ENCODE assay signal across 11 cellular contexts in genomic region chr22:46753761-46754109, GRCh38. TPM values are rescaled to one million over a fixed set of nuclear protein-coding genes. Genes with fewer than 3 reads are reported as not detected.
DNase-seq lines count a peak whose midpoint lies in the region; ATAC-seq and TF ChIP-seq lines count a peak whose summit lies in the region.
"Had no signal": no experiment of that assay in that cellular context is flagged by ENCODE, and none has a peak within 500 bp of the region (broad histone marks: within the 10 kb centered on the region; RNA-seq: fewer than 3 reads in every experiment).

No MANE protein-coding gene starts in this region.

- DNase-seq in PC-3 (no peak), caudate nucleus (lab: John Stamatoyannopoulos, UW) (no peak), mesenchymal stem cell (no peak), NCI-H2107 treated with DMSO at 0.1 percent for 48 hours (lab: John Stamatoyannopoulos, UW; ENCODE audit: unreplicated experiment) (no peak)
- DNase-seq in activated CD8-positive, alpha-beta T cell treated with anti-CD3 and anti-CD28 coated beads for 36 hours = no peak
- DNase-seq: activated CD4-positive, alpha-beta T cell treated with anti-CD3 and anti-CD28 coated beads, Interleukin-2, amount 10 ng/mL, durations not matched to agents 7 days and 5 days; KBM-7 had no signal

- no peak overlapping the region for H2AFZ ChIP-seq in PC-3 (ENCODE audit: low read length)
- H2AFZ ChIP-seq in mesenchymal stem cell (ENCODE audit: low read depth, low read length) = no peak overlapping the region

- H3K4me1 ChIP-seq in PC-3 (ENCODE audit: insufficient read depth, low read length) = peaks cover 24% of the 10 kb centered on the region
- H3K4me1 ChIP-seq in mesenchymal stem cell (ENCODE audit: control insufficient read depth, insufficient read depth, low read depth, low read length) = peaks cover 30% of the 10 kb centered on the region
- peaks cover 16 to 59% (median 40%) of the 10 kb centered on the region in 5 donors for H3K4me1 ChIP-seq in subcutaneous abdominal adipose tissue (ENCODE audit: control insufficient read depth in 5 of 5, insufficient read depth in 5 of 5, low read length in 5 of 5)

- POLR2A ChIA-PET in PC-3 (lab: Charles Lee; ENCODE audit: unreplicated experiment) = no interaction called here
- POLR2A ChIA-PET in activated CD8-positive, alpha-beta T cell treated with anti-CD3 and anti-CD28 coated beads for 36 hours (lab: Charles Lee) = interaction anchor here (0.5 kb wide), 1 partner anchor 42 kb away, joined by 3 read pairs; no protein-coding TSS in a partner anchor

- peak overlapping the region; percentile 94 to 99 for H2BK12ac ChIP-seq in mesenchymal stem cell (ENCODE audit: low read length in 2 of 2)

- peak overlapping the region; percentile 66 for H2BK15ac ChIP-seq in mesenchymal stem cell (ENCODE audit: low read depth, poor library complexity, severe bottlenecking)

- H2BK5ac ChIP-seq in mesenchymal stem cell (ENCODE audit: low read depth, low read length, poor library complexity, severe bottlenecking) = peak overlapping the region; percentile 51

- H2BK120ac ChIP-seq in mesenchymal stem cell (ENCODE audit: low read depth, low read length) = peak overlapping the region; percentile 65

- no peak for ATAC-seq in PC-3
- ATAC-seq in activated CD8-positive, alpha-beta T cell treated with anti-CD3 and anti-CD28 coated beads for 36 hours = no peak
- ATAC-seq in GM18861 (IDR thresholded peaks at IDR 0.05; ENCODE audit: unreplicated experiment) = no peak
- no peak for ATAC-seq in HG03457 (IDR thresholded peaks at IDR 0.05; ENCODE audit: unreplicated experiment)

- no peaks in the 10 kb centered on the region for H3K27me3 Mint-ChIP-seq in activated CD8-positive, alpha-beta T cell treated with anti-CD3 and anti-CD28 coated beads for 36 hours
- H3K27me3 Mint-ChIP-seq: activated CD4-positive, alpha-beta T cell treated with anti-CD3 and anti-CD28 coated beads, Interleukin-2, amount 10 ng/mL, durations not matched to agents 7 days and 5 days had no signal

- no peak overlapping the region for H3K27ac Mint-ChIP-seq in activated CD8-positive, alpha-beta T cell treated with anti-CD3 and anti-CD28 coated beads for 36 hours

- H3K9ac ChIP-seq in PC-3 (ENCODE audit: low read length) (peak overlapping the region; percentile 86), mesenchymal stem cell (ENCODE audit: low read length) (peak overlapping the region; percentile 81), subcutaneous abdominal adipose tissue (ENCODE audit: low read length in 5 of 5) (peak overlapping the region in 3 of 5 donors; percentile 9 to 64 (median 21))

- H3K9me3 Mint-ChIP-seq in activated CD8-positive, alpha-beta T cell treated with anti-CD3 and anti-CD28 coated beads for 36 hours = peaks cover 5% of the 10 kb centered on the region

- H4K91ac ChIP-seq in mesenchymal stem cell (ENCODE audit: low read length) = peak overlapping the region; percentile 97

- H3F3A ChIP-seq in PC-3 (ENCODE audit: low read length, unreplicated experiment) = no peaks in the 10 kb centered on the region

- H3K27ac ChIP-seq in PC-3 (ENCODE audit: low read length) (peak overlapping the region; percentile 99), caudate nucleus (ENCODE audit: low read depth, low read length) (peak overlapping the region; percentile 19), mesenchymal stem cell (ENCODE audit: low read length, poor library complexity, severe bottlenecking) (peak overlapping the region; percentile 93), subcutaneous abdominal adipose tissue (ENCODE audit: low read depth, low read length) (peak overlapping the region; percentile 94)
- H3K27ac ChIP-seq: SK-N-MC had no signal

- H4K8ac ChIP-seq in mesenchymal stem cell (ENCODE audit: low read length) = peak overlapping the region; percentile 97

- H4K20me1 ChIP-seq in PC-3 (ENCODE audit: low read length) = no peaks in the 10 kb centered on the region

- peak overlapping the region; percentile 76 for H2AK5ac ChIP-seq in mesenchymal stem cell (ENCODE audit: low read length, severe bottlenecking)

- H3K79me1 ChIP-seq in mesenchymal stem cell (replicated peaks; ENCODE audit: low read length, poor library complexity, severe bottlenecking) = no peaks in the 10 kb centered on the region

- intact Hi-C loops in PC-3 (cut with micrococcal nuclease) = loop anchor here (1.0 kb wide), 1 partner anchor 9 kb away; the partner anchor contains the start of gene TBC1D22A
- intact Hi-C loops in activated CD8-positive, alpha-beta T cell treated with anti-CD3 and anti-CD28 coated beads for 36 hours (cut with micrococcal nuclease) = no loop called here

- no peaks in the 10 kb centered on the region for H3K9me2 ChIP-seq in PC-3 (replicated peaks; ENCODE audit: low read length)

- H3K36me3 ChIP-seq in PC-3 (ENCODE audit: low read depth, low read length) (peaks cover 8% of the 10 kb centered on the region; the same call in 1 of the 2 replicates), mesenchymal stem cell (ENCODE audit: control insufficient read depth in 1 of 2, insufficient read depth in 2 of 2, low read depth in 1 of 2, low read length in 2 of 2) (peaks cover 0 to 5% of the 10 kb centered on the region in 2 experiments), subcutaneous abdominal adipose tissue (ENCODE audit: control insufficient read depth in 5 of 5, insufficient read depth in 5 of 5, low read length in 5 of 5) (no peaks in the 10 kb centered on the region)

- peak overlapping the region in 1 of 2 experiments; percentile 93 for H3K14ac ChIP-seq in mesenchymal stem cell (ENCODE audit: low read length in 2 of 2)

- H3K4me3 Mint-ChIP-seq in activated CD8-positive, alpha-beta T cell treated with anti-CD3 and anti-CD28 coated beads for 36 hours = no peak overlapping the region
- H3K4me3 Mint-ChIP-seq: activated CD4-positive, alpha-beta T cell treated with anti-CD3 and anti-CD28 coated beads, Interleukin-2, amount 10 ng/mL, durations not matched to agents 7 days and 5 days had no signal

- H3K36me3 Mint-ChIP-seq in activated CD8-positive, alpha-beta T cell treated with anti-CD3 and anti-CD28 coated beads for 36 hours (ENCODE audit: low read depth) = peaks cover 11% of the 10 kb centered on the region

- H3K18ac ChIP-seq in mesenchymal stem cell (ENCODE audit: low read depth in 1 of 2, low read length in 2 of 2) = peak overlapping the region; percentile 96 to 97

- CTCF ChIA-PET in PC-3 (lab: Charles Lee) = no interaction called here
- CTCF ChIA-PET in activated CD8-positive, alpha-beta T cell treated with anti-CD3 and anti-CD28 coated beads for 36 hours (lab: Charles Lee) = no interaction called here

- H3K4me3 ChIP-seq in PC-3 (ENCODE audit: low read length) (no peak overlapping the region), mesenchymal stem cell (ENCODE audit: insufficient read depth in 1 of 2, low read depth in 1 of 2, low read length in 2 of 2) (peak overlapping the region in 1 of 2 experiments; percentile 55), subcutaneous abdominal adipose tissue (ENCODE audit: low read depth in 1 of 5, low read length in 5 of 5) (peak overlapping the region in 4 of 5 donors; percentile 32 to 56 (median 48))
- H3K4me3 ChIP-seq: SK-N-MC had no signal

- peaks cover 33% of the 10 kb centered on the region for H3K4me1 Mint-ChIP-seq in activated CD8-positive, alpha-beta T cell treated with anti-CD3 and anti-CD28 coated beads for 36 hours (ENCODE audit: low read depth)

- peak overlapping the region; percentile 95 to 100 for H3K4ac ChIP-seq in mesenchymal stem cell (ENCODE audit: low read depth in 1 of 2, low read length in 2 of 2)

- no peaks in the 10 kb centered on the region for H3K79me2 ChIP-seq in PC-3 (ENCODE audit: low read length)

- H3K23ac ChIP-seq in mesenchymal stem cell (ENCODE audit: low read length in 2 of 2) = peak overlapping the region in 1 of 2 experiments; percentile 78

- WGBS in mesenchymal stem cell = 83% methylated on average over 4 of the region's 4 CpGs

- BruUV-seq in PC-3 (replicated peaks; lab: Mats Ljungman, UMichigan) = no TSS peak

- H3K4me2 ChIP-seq in PC-3 (ENCODE audit: low read length) (peak overlapping the region; percentile 72), mesenchymal stem cell (ENCODE audit: low read length, poor library complexity, severe bottlenecking) (no peak overlapping the region)

- no peak for TF ChIP-seq CTCF in PC-3 (conservative IDR thresholded peaks at IDR 0.05; ENCODE audit: low read depth, low read length)
- TF ChIP-seq CTCF in activated CD8-positive, alpha-beta T cell treated with anti-CD3 and anti-CD28 coated beads for 36 hours (IDR thresholded peaks at IDR 0.05) = no peak

- H3K27me3 ChIP-seq in PC-3 (ENCODE audit: low read length) = no peaks in the 10 kb centered on the region
- no peaks in the 10 kb centered on the region for H3K27me3 ChIP-seq in mesenchymal stem cell (ENCODE audit: control insufficient read depth in 1 of 2, insufficient read depth in 1 of 2, low read length in 2 of 2)
- peaks cover 0 to 8% (median 4%) of the 10 kb centered on the region in 5 donors for H3K27me3 ChIP-seq in subcutaneous abdominal adipose tissue (ENCODE audit: control insufficient read depth in 5 of 5, insufficient read depth in 4 of 5, low read length in 5 of 5)

- H3K9me3 ChIP-seq in PC-3 (ENCODE audit: low read length) = 0 out of 2 replicates have a peak, but pooled peaks cover 4% of the 10 kb centered on the region
- peaks cover 4% of the 10 kb centered on the region for H3K9me3 ChIP-seq in mesenchymal stem cell (ENCODE audit: control insufficient read depth, low read length)
- H3K9me3 ChIP-seq in subcutaneous abdominal adipose tissue (ENCODE audit: control insufficient read depth in 5 of 5, low read length in 5 of 5) = peaks cover 0 to 7% (median 0%) of the 10 kb centered on the region in 5 donors

RNA-seq across cellular contexts. Expression of gene TBC1D22A, which starts 8.7 kb away (rescaled TPM):
- 12.2 and 14.3 TPM in 2 replicates for total RNA-seq in PC-3 (2014; rRNA removed)
- 16.5 TPM for polyA plus RNA-seq in mesenchymal stem cell (2013, experiment 1 of 2)
- 17.1 TPM for polyA plus RNA-seq in mesenchymal stem cell (2013, experiment 2 of 2)
- total RNA-seq in activated CD8-positive, alpha-beta T cell treated with anti-CD3 and anti-CD28 coated beads for 36 hours = 10 to 100 TPM; 41.0 to 42.8 TPM

RNA-seq across cellular contexts. Expression of gene CERK, which starts 15.7 kb away (rescaled TPM):
- total RNA-seq in PC-3 (2014; rRNA removed) = 21.6 and 24.1 TPM in 2 replicates
- polyA plus RNA-seq in mesenchymal stem cell (2013, experiment 1 of 2) = 29.4 TPM
- 29.3 TPM for polyA plus RNA-seq in mesenchymal stem cell (2013, experiment 2 of 2)
- 10 to 100 TPM; 38.4 to 41.8 TPM for total RNA-seq in activated CD8-positive, alpha-beta T cell treated with anti-CD3 and anti-CD28 coated beads for 36 hours

Comparison
In these comparisons a context has a peak if more than half of its experiments do, and no peak if none do; other contexts are left out.
1. H3K27ac ChIP-seq: peak in every context shown above with its lines; median percentile 99 in PC-3; 94 in subcutaneous abdominal adipose tissue; 93 in mesenchymal stem cell; 19 in caudate nucleus.
2. H3K9ac ChIP-seq: peak in every context shown above with its lines; median percentile 86 in PC-3; 81 in mesenchymal stem cell; 21 in subcutaneous abdominal adipose tissue.